In the genomic region with DNA sequence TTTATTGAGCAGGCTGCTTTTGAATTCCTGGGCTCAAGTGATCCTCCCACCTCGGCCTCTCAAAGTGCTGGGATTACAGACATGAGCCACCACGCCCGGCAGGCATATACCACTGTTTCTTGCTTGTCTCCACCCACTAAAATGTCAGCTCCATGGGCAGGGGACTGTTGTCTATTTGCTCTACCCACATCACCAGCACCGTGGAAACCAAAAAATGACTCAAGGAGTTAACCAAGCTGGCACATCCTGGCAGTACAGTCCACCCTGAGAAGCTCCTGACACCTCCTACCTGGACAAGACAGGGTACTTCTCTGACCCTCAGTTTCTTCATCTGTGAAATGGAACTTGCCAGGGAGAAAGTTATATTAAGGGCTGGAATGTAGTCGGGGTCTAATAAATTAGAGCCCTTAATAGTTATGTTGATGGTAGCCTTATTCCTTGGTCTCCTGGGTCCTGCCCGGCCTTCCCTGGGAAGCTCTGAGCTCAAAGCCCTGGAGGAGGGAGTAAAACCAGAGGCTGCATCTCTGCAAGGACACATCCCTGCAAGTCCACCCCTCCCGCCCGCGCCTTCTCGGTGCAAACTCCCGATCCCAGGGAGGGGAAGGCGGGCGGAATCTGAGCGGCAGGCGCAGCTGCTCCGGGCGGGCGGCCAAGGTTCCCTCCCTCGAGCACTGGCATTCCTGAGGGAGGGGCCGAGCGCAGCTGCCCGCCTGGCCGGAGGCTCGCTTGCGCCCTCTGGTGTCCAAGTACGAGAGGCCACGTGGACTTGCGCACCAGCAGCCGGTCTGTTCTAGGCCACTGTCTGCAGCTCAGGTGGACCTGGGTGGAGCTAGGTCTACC, we compare ENCODE assay signal across 1 cellular context.
A peak's percentile ranks its signal among the peaks of the same experiment; 100 is the strongest.
TF ChIP-seq lines count a peak whose summit lies in the region.

No MANE protein-coding gene starts in this region.

TF ChIP-seq in HepG2, 621 proteins besides CTCF, POLR2A, EP300 and RAD21 (continued from another document and continues in another):
- TF ChIP-seq ZNF672 (CRISPR knock-in tag; IDR thresholded peaks at IDR 0.05) (no peak), ZNF775 (CRISPR knock-in tag; IDR thresholded peaks at IDR 0.05; ENCODE audit: borderline replicate concordance) (no peak), ELF3 (CRISPR knock-in tag; IDR thresholded peaks at IDR 0.05) (peak; percentile 83), ZNF180 (CRISPR knock-in tag; IDR thresholded peaks at IDR 0.05; ENCODE audit: borderline replicate concordance, low read depth) (no peak), PHF5A (CRISPR knock-in tag; IDR thresholded peaks at IDR 0.05; ENCODE audit: low read depth, unreplicated experiment) (peak; percentile 80), SIN3B (IDR thresholded peaks at IDR 0.05; ENCODE audit: low read length) (no peak), SMARCC2 (IDR thresholded peaks at IDR 0.05) (no peak), ZBTB8A (CRISPR knock-in tag; IDR thresholded peaks at IDR 0.05; ENCODE audit: borderline replicate concordance, low read depth) (no peak), ZNF577 (CRISPR knock-in tag; IDR thresholded peaks at IDR 0.05; ENCODE audit: borderline replicate concordance, low read depth) (no peak), HNF4A (CRISPR knock-in tag; IDR thresholded peaks at IDR 0.05) (peak; percentile 81), CCDC6 (CRISPR knock-in tag; IDR thresholded peaks at IDR 0.05) (peak; percentile 90), ZNF772 (CRISPR knock-in tag; IDR thresholded peaks at IDR 0.05) (peak; percentile 71; the same call in 1 of the 2 replicates), RFX5 (IDR thresholded peaks at IDR 0.05; ENCODE audit: low read depth, low read length) (no peak), ZNF788 (CRISPR knock-in tag; IDR thresholded peaks at IDR 0.05; ENCODE audit: borderline replicate concordance) (peak; percentile 95; the same call in 1 of the 2 replicates), ZKSCAN8 (CRISPR knock-in tag; IDR thresholded peaks at IDR 0.05; ENCODE audit: borderline replicate concordance) (peak; percentile 79; the same call in 1 of the 2 replicates), ZNF510 (CRISPR knock-in tag; IDR thresholded peaks at IDR 0.05; ENCODE audit: low read depth) (no peak), NFE2L1 (CRISPR knock-in tag; IDR thresholded peaks at IDR 0.05; ENCODE audit: borderline replicate concordance) (no peak), ARNTL (CRISPR knock-in tag; IDR thresholded peaks at IDR 0.05) (peak; percentile 82), KAT2B (IDR thresholded peaks at IDR 0.05; ENCODE audit: borderline replicate concordance, low read depth, low read length) (no peak), NR2F6 (IDR thresholded peaks at IDR 0.05) (no peak; the same call in 1 of the 2 replicates), NR2F6 (CRISPR knock-in tag; IDR thresholded peaks at IDR 0.05) (peak; percentile 74; the same call in 1 of the 2 replicates), SMC3 (IDR thresholded peaks at IDR 0.05; ENCODE audit: low read length) (peak; percentile 78; the same call in 1 of the 2 replicates), MTF2 (CRISPR knock-in tag; IDR thresholded peaks at IDR 0.05; ENCODE audit: borderline replicate concordance) (peak; percentile 68; the same call in 1 of the 2 replicates), PAX8 (CRISPR knock-in tag; IDR thresholded peaks at IDR 0.05; ENCODE audit: borderline replicate concordance) (no peak), NONO (IDR thresholded peaks at IDR 0.05) (no peak), NONO (CRISPR knock-in tag; conservative IDR thresholded peaks at IDR 0.05) (peak; percentile 81; the same call in 1 of the 2 replicates), ETV5 (CRISPR knock-in tag; IDR thresholded peaks at IDR 0.05; ENCODE audit: borderline replicate concordance) (peak; percentile 74), ATF7 (IDR thresholded peaks at IDR 0.05) (no peak), ATF7 (CRISPR knock-in tag; IDR thresholded peaks at IDR 0.05) (no peak), PAF1 (CRISPR knock-in tag; IDR thresholded peaks at IDR 0.05) (no peak), SALL2 (CRISPR knock-in tag; IDR thresholded peaks at IDR 0.05) (0 out of 2 replicates have a peak, but pooled peaks have one; percentile 82), HES4 (CRISPR knock-in tag; IDR thresholded peaks at IDR 0.05; ENCODE audit: borderline replicate concordance) (no peak), SSRP1 (CRISPR knock-in tag; IDR thresholded peaks at IDR 0.05) (peak; percentile 78; the same call in 1 of the 2 replicates), ZNF644 (CRISPR knock-in tag; IDR thresholded peaks at IDR 0.05; ENCODE audit: low read depth) (no peak), NAIF1 (CRISPR knock-in tag; IDR thresholded peaks at IDR 0.05; ENCODE audit: borderline replicate concordance) (0 out of 2 replicates have a peak, but pooled peaks have one; percentile 22), SNAPC2 (CRISPR knock-in tag; IDR thresholded peaks at IDR 0.05) (no peak), AGO2 (optimal IDR thresholded peaks at IDR 0.05; ENCODE audit: low read depth, low read length) (no peak), CHD2 (IDR thresholded peaks at IDR 0.05; ENCODE audit: low read depth, low read length) (no peak), ZNF546 (CRISPR knock-in tag; conservative IDR thresholded peaks at IDR 0.05) (no peak; the same call in 1 of the 2 replicates), ZNF749 (CRISPR knock-in tag; IDR thresholded peaks at IDR 0.05; ENCODE audit: borderline replicate concordance) (no peak), PAWR (CRISPR knock-in tag; IDR thresholded peaks at IDR 0.05; ENCODE audit: borderline replicate concordance) (no peak), ZBTB38 (CRISPR knock-in tag; IDR thresholded peaks at IDR 0.05) (peak; percentile 46; the same call in 1 of the 2 replicates)
- TF ChIP-seq, protein P1, sequence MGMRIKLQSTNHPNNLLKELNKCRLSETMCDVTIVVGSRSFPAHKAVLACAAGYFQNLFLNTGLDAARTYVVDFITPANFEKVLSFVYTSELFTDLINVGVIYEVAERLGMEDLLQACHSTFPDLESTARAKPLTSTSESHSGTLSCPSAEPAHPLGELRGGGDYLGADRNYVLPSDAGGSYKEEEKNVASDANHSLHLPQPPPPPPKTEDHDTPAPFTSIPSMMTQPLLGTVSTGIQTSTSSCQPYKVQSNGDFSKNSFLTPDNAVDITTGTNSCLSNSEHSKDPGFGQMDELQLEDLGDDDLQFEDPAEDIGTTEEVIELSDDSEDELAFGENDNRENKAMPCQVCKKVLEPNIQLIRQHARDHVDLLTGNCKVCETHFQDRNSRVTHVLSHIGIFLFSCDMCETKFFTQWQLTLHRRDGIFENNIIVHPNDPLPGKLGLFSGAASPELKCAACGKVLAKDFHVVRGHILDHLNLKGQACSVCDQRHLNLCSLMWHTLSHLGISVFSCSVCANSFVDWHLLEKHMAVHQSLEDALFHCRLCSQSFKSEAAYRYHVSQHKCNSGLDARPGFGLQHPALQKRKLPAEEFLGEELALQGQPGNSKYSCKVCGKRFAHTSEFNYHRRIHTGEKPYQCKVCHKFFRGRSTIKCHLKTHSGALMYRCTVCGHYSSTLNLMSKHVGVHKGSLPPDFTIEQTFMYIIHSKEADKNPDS (CRISPR knock-in tag; IDR thresholded peaks at IDR 0.05): no peak
- TF ChIP-seq, protein P2, sequence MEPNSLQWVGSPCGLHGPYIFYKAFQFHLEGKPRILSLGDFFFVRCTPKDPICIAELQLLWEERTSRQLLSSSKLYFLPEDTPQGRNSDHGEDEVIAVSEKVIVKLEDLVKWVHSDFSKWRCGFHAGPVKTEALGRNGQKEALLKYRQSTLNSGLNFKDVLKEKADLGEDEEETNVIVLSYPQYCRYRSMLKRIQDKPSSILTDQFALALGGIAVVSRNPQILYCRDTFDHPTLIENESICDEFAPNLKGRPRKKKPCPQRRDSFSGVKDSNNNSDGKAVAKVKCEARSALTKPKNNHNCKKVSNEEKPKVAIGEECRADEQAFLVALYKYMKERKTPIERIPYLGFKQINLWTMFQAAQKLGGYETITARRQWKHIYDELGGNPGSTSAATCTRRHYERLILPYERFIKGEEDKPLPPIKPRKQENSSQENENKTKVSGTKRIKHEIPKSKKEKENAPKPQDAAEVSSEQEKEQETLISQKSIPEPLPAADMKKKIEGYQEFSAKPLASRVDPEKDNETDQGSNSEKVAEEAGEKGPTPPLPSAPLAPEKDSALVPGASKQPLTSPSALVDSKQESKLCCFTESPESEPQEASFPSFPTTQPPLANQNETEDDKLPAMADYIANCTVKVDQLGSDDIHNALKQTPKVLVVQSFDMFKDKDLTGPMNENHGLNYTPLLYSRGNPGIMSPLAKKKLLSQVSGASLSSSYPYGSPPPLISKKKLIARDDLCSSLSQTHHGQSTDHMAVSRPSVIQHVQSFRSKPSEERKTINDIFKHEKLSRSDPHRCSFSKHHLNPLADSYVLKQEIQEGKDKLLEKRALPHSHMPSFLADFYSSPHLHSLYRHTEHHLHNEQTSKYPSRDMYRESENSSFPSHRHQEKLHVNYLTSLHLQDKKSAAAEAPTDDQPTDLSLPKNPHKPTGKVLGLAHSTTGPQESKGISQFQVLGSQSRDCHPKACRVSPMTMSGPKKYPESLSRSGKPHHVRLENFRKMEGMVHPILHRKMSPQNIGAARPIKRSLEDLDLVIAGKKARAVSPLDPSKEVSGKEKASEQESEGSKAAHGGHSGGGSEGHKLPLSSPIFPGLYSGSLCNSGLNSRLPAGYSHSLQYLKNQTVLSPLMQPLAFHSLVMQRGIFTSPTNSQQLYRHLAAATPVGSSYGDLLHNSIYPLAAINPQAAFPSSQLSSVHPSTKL (CRISPR knock-in tag; IDR thresholded peaks at IDR 0.05): peak; percentile 88
- TF ChIP-seq, protein P3, sequence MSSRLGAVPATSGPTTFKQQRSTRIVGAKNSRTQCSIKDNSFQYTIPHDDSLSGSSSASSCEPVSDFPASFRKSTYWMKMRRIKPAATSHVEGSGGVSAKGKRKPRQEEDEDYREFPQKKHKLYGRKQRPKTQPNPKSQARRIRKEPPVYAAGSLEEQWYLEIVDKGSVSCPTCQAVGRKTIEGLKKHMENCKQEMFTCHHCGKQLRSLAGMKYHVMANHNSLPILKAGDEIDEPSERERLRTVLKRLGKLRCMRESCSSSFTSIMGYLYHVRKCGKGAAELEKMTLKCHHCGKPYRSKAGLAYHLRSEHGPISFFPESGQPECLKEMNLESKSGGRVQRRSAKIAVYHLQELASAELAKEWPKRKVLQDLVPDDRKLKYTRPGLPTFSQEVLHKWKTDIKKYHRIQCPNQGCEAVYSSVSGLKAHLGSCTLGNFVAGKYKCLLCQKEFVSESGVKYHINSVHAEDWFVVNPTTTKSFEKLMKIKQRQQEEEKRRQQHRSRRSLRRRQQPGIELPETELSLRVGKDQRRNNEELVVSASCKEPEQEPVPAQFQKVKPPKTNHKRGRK (CRISPR knock-in tag; IDR thresholded peaks at IDR 0.05): peak; percentile 100
- TF ChIP-seq, protein P4, sequence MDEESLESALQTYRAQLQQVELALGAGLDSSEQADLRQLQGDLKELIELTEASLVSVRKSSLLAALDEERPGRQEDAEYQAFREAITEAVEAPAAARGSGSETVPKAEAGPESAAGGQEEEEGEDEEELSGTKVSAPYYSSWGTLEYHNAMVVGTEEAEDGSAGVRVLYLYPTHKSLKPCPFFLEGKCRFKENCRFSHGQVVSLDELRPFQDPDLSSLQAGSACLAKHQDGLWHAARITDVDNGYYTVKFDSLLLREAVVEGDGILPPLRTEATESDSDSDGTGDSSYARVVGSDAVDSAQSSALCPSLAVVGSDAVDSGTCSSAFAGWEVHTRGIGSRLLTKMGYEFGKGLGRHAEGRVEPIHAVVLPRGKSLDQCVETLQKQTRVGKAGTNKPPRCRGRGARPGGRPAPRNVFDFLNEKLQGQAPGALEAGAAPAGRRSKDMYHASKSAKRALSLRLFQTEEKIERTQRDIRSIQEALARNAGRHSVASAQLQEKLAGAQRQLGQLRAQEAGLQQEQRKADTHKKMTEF (CRISPR knock-in tag; IDR thresholded peaks at IDR 0.05): peak; percentile 85; the same call in 1 of the 2 replicates
- TF ChIP-seq, protein P5, sequence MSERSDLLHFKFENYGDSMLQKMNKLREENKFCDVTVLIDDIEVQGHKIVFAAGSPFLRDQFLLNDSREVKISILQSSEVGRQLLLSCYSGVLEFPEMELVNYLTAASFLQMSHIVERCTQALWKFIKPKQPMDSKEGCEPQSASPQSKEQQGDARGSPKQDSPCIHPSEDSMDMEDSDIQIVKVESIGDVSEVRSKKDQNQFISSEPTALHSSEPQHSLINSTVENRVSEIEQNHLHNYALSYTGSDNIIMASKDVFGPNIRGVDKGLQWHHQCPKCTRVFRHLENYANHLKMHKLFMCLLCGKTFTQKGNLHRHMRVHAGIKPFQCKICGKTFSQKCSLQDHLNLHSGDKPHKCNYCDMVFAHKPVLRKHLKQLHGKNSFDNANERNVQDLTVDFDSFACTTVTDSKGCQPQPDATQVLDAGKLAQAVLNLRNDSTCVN (CRISPR knock-in tag; IDR thresholded peaks at IDR 0.05; ENCODE audit: borderline replicate concordance): peak; percentile 68
- TF ChIP-seq, protein P6, sequence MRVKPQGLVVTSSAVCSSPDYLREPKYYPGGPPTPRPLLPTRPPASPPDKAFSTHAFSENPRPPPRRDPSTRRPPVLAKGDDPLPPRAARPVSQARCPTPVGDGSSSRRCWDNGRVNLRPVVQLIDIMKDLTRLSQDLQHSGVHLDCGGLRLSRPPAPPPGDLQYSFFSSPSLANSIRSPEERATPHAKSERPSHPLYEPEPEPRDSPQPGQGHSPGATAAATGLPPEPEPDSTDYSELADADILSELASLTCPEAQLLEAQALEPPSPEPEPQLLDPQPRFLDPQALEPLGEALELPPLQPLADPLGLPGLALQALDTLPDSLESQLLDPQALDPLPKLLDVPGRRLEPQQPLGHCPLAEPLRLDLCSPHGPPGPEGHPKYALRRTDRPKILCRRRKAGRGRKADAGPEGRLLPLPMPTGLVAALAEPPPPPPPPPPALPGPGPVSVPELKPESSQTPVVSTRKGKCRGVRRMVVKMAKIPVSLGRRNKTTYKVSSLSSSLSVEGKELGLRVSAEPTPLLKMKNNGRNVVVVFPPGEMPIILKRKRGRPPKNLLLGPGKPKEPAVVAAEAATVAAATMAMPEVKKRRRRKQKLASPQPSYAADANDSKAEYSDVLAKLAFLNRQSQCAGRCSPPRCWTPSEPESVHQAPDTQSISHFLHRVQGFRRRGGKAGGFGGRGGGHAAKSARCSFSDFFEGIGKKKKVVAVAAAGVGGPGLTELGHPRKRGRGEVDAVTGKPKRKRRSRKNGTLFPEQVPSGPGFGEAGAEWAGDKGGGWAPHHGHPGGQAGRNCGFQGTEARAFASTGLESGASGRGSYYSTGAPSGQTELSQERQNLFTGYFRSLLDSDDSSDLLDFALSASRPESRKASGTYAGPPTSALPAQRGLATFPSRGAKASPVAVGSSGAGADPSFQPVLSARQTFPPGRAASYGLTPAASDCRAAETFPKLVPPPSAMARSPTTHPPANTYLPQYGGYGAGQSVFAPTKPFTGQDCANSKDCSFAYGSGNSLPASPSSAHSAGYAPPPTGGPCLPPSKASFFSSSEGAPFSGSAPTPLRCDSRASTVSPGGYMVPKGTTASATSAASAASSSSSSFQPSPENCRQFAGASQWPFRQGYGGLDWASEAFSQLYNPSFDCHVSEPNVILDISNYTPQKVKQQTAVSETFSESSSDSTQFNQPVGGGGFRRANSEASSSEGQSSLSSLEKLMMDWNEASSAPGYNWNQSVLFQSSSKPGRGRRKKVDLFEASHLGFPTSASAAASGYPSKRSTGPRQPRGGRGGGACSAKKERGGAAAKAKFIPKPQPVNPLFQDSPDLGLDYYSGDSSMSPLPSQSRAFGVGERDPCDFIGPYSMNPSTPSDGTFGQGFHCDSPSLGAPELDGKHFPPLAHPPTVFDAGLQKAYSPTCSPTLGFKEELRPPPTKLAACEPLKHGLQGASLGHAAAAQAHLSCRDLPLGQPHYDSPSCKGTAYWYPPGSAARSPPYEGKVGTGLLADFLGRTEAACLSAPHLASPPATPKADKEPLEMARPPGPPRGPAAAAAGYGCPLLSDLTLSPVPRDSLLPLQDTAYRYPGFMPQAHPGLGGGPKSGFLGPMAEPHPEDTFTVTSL (CRISPR knock-in tag; IDR thresholded peaks at IDR 0.05; ENCODE audit: borderline replicate concordance): no peak
- TF ChIP-seq, protein P7, sequence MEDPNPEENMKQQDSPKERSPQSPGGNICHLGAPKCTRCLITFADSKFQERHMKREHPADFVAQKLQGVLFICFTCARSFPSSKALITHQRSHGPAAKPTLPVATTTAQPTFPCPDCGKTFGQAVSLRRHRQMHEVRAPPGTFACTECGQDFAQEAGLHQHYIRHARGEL (CRISPR knock-in tag; IDR thresholded peaks at IDR 0.05): peak; percentile 65; the same call in 1 of the 2 replicates
